Comparison of ENCODE assay signal across 1 cellular context in the genomic region with DNA sequence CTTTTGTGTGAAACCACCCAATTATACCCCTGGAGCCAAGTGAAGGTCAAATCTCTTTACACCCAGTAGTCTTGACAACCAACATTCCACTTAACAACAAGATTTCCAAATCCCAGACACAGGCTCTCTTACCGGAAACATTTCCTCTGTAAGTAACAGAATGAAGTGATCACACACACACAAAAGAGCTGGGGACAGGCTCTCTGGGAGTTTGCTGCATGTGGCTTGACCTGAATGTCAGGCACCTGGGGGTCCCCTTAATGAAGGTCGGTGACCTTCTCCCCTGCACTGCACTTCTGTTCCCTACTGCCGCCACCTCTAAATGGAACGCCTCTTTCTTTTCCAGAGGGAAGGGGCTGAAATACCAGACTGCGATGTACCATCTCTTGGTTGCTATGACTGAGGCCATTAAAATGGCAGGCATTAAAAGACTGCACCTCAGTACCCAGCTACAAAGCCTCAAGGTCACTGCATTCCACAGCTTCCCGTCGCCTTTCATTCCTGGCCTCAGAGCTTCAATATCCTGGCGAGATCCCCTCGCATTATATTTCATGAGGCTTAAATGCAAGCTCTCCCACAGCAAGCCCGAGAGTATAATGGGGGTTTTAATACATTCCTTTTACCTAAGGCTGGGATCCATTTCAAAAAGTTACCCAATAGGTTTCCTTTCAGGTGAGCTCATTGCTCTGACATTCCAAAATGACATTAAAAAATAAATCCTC.
TF ChIP-seq lines count a peak whose summit lies in the region.

No MANE protein-coding gene starts in this region.

TF ChIP-seq in H1, 55 proteins besides CTCF, POLR2A, EP300 and RAD21 (continued from another document):
- TF ChIP-seq EGR1 (IDR thresholded peaks at IDR 0.05; ENCODE audit: borderline replicate concordance, low read depth, low read length): no peak
- TF ChIP-seq, protein P1, sequence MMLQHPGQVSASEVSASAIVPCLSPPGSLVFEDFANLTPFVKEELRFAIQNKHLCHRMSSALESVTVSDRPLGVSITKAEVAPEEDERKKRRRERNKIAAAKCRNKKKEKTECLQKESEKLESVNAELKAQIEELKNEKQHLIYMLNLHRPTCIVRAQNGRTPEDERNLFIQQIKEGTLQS (IDR thresholded peaks at IDR 0.05; ENCODE audit: insufficient read depth, low read depth, low read length): no peak
- no peak for TF ChIP-seq SIN3A (conservative IDR thresholded peaks at IDR 0.05 in 1 of 2, IDR thresholded peaks at IDR 0.05 in 1 of 2; ENCODE audit: low read depth in 1 of 2, low read length in 2 of 2)
- TF ChIP-seq TCF12 (IDR thresholded peaks at IDR 0.05; ENCODE audit: low read depth, low read length): no peak
- TF ChIP-seq RNF2 (IDR thresholded peaks at IDR 0.05; ENCODE audit: borderline replicate concordance, low read depth, low read length, missing control alignments, poor library complexity, severe bottlenecking): no peak
